17 cellular contexts compared by ENCODE assay signal in genomic region chr1:57796609-57797008, GRCh38.
DNase-seq lines count a peak whose midpoint lies in the region; FAIRE-seq and TF ChIP-seq lines count a peak whose summit lies in the region.
"Had no signal": no experiment of that assay in that cellular context is flagged by ENCODE, and none has a peak within 500 bp of the region (broad histone marks: within the 10 kb centered on the region; RNA-seq: fewer than 3 reads in every experiment).

No MANE protein-coding gene starts in this region.

- no peak overlapping the region for H3K4me3 ChIP-seq in endodermal cell (ENCODE audit: low read length)
- H3K4me3 ChIP-seq in uterus = no peak overlapping the region
- H3K4me3 ChIP-seq: BLaER1 treated with 17β-estradiol and CSF1 and Interleukin-3, amounts not matched to agents 10 nM and 100 nM; lower lobe of right lung; right lobe of liver had no signal

- FAIRE-seq in RCC 7860 (lab: Jason Lieb, UNC) = no peak
- no peak for FAIRE-seq in D721Med (lab: Jason Lieb, UNC)
- FAIRE-seq: endothelial cell of umbilical vein had no signal

- peaks cover 48% of the 10 kb centered on the region for H3K4me1 Mint-ChIP-seq in endodermal cell
- H3K4me1 Mint-ChIP-seq: activated naive CD4-positive, alpha-beta T cell treated with anti-CD3 and anti-CD28 coated beads, Interleukin-2, amount 50 U/mL, for 24 hours; central memory CD8-positive, alpha-beta T cell; nephron had no signal

- TF ChIP-seq POLR2A in uterus (IDR thresholded peaks at IDR 0.05) = no peak

- H3K9me3 Mint-ChIP-seq in endodermal cell = no peaks in the 10 kb centered on the region
- H3K9me3 Mint-ChIP-seq: activated naive CD4-positive, alpha-beta T cell treated with anti-CD3 and anti-CD28 coated beads, Interleukin-2, amount 50 U/mL, for 24 hours; nephron had no signal

- peaks cover 2% of the 10 kb centered on the region for H3K27me3 Mint-ChIP-seq in endodermal cell (ENCODE audit: insufficient read depth)

- no peaks in the 10 kb centered on the region for H3K36me3 ChIP-seq in endodermal cell (ENCODE audit: control insufficient read depth, insufficient read depth, low read length)
- no peaks in the 10 kb centered on the region for H3K36me3 ChIP-seq in uterus
- H3K36me3 ChIP-seq: BLaER1 treated with 17β-estradiol and CSF1 and Interleukin-3, amounts not matched to agents 10 nM and 100 nM; lower lobe of right lung; right lobe of liver had no signal

- intact Hi-C loops in uterus (cut with DNase I; ENCODE audit: low total_unique reads) = no loop called here

- H3K27ac ChIP-seq in endodermal cell (ENCODE audit: low read depth, low read length) (no peak overlapping the region), uterus (no peak overlapping the region)
- H3K27ac ChIP-seq: BLaER1 treated with 17β-estradiol and CSF1 and Interleukin-3, amounts not matched to agents 10 nM and 100 nM; lower lobe of right lung; right lobe of liver had no signal

- H3K9ac ChIP-seq in endodermal cell (ENCODE audit: extremely low read depth, low read length, poor library complexity, severe bottlenecking) = no peak overlapping the region
- H3K9ac ChIP-seq: BLaER1 treated with 17β-estradiol and CSF1 and Interleukin-3, amounts not matched to agents 10 nM and 100 nM had no signal

- no peak overlapping the region for H3K4me3 Mint-ChIP-seq in endodermal cell
- H3K4me3 Mint-ChIP-seq: activated naive CD4-positive, alpha-beta T cell treated with anti-CD3 and anti-CD28 coated beads, Interleukin-2, amount 50 U/mL, for 24 hours; central memory CD8-positive, alpha-beta T cell; nephron had no signal

- H3K36me3 Mint-ChIP-seq in endodermal cell (ENCODE audit: low read depth) = no peaks in the 10 kb centered on the region
- H3K36me3 Mint-ChIP-seq: activated naive CD4-positive, alpha-beta T cell treated with anti-CD3 and anti-CD28 coated beads, Interleukin-2, amount 50 U/mL, for 24 hours had no signal

- WGBS in endodermal cell (ENCODE audit: insufficient coverage in 1 of 2, insufficient read length in 1 of 2), 2 experiments = 91 to 100% methylated on average over 2 of the region's 2 CpGs

- H3K27ac Mint-ChIP-seq in endodermal cell = no peak overlapping the region
- H3K27ac Mint-ChIP-seq: activated naive CD4-positive, alpha-beta T cell treated with anti-CD3 and anti-CD28 coated beads, Interleukin-2, amount 50 U/mL, for 24 hours; nephron had no signal

- no peaks in the 10 kb centered on the region for H3K9me3 ChIP-seq in endodermal cell (ENCODE audit: control insufficient read depth, low read length)
- H3K9me3 ChIP-seq in uterus = no peaks in the 10 kb centered on the region
- H3K9me3 ChIP-seq: lower lobe of right lung, right lobe of liver had no signal

- TF ChIP-seq CTCF in endodermal cell (conservative IDR thresholded peaks at IDR 0.05) (no peak), uterus (IDR thresholded peaks at IDR 0.05) (no peak), D721Med (IDR thresholded peaks at IDR 0.05; ENCODE audit: insufficient read depth, missing control alignments) (no peak)

- H3K27me3 ChIP-seq in endodermal cell (ENCODE audit: control insufficient read depth, insufficient read depth, low read length, poor library complexity, severe bottlenecking) (peaks cover 5% of the 10 kb centered on the region), uterus (no peaks in the 10 kb centered on the region)
- H3K27me3 ChIP-seq: BLaER1 treated with 17β-estradiol and CSF1 and Interleukin-3, amounts not matched to agents 10 nM and 100 nM; right lobe of liver had no signal

- DNase-seq in H4 (ENCODE audit: low spot score) (peak; percentile 35), RCC 7860 (ENCODE audit: low spot score) (peak; percentile 32), endodermal cell (peak; percentile 53), renal cortical epithelial cell (ENCODE audit: low read depth) (peak; percentile 87), uterus (no peak), D721Med (ENCODE audit: insufficient read length, low spot score) (no peak), AML-193 (lab: John Stamatoyannopoulos, UW) (no peak)
- DNase-seq: hippocampal formation; Karpas-422; lower lobe of right lung; right lobe of liver; stimulated activated CD4-positive, alpha-beta T cell treated with anti-CD3 and anti-CD28 coated beads, Interleukin-4, amount 100 ng/mL, for 24 hours had no signal

- peaks cover 15% of the 10 kb centered on the region for H3K4me1 ChIP-seq in endodermal cell (ENCODE audit: control insufficient read depth, insufficient read depth, low read length)
- no peaks in the 10 kb centered on the region for H3K4me1 ChIP-seq in uterus
- H3K4me1 ChIP-seq: BLaER1 treated with 17β-estradiol and CSF1 and Interleukin-3, amounts not matched to agents 10 nM and 100 nM; lower lobe of right lung had no signal

Comparison
In these comparisons a context has a peak if more than half of its experiments do, and no peak if none do; other contexts are left out.
1. DNase-seq: peak in H4 (single experiment), RCC 7860 (single experiment), endodermal cell (single experiment) and renal cortical epithelial cell (single experiment); none in uterus (0 of 2), D721Med (single experiment) and AML-193 (0 of 2).